ENCODE assay signal across 8 cellular contexts in genomic region chr5:53482717-53483638, GRCh38. TPM values are rescaled to one million over a fixed set of nuclear protein-coding genes. Genes with fewer than 3 reads are reported as not detected.
A peak's percentile ranks its signal among the peaks of the same experiment; 100 is the strongest.
DNase-seq lines count a peak whose midpoint lies in the region; ATAC-seq and TF ChIP-seq lines count a peak whose summit lies in the region.

No MANE protein-coding gene starts in this region.

- peaks cover 17 to 51% (median 27%) of the 10 kb centered on the region in 4 donors for H3K4me1 ChIP-seq in upper lobe of left lung

- no peaks in the 10 kb centered on the region for H3K9me3 ChIP-seq in upper lobe of left lung

- TF ChIP-seq EP300 in upper lobe of left lung (IDR thresholded peaks at IDR 0.05): no peak

- H3K27me3 Mint-ChIP-seq in effector memory CD8-positive, alpha-beta T cell: peaks cover 40 to 47% of the 10 kb centered on the region in 2 donors

- DNase-seq in stimulated activated CD4-positive, alpha-beta T cell treated with anti-CD3 and anti-CD28 coated beads, Interleukin-4, amount 100 ng/mL, for 1 hour: peak; percentile 11
- no peak for DNase-seq in stimulated activated CD4-positive, alpha-beta T cell treated with anti-CD3 and anti-CD28 coated beads, Interleukin-12 subunit alpha, Interleukin-12 subunit beta, amount 100 ng/mL, for 4 hours
- peak; percentile 12 for DNase-seq in SW480 (ENCODE audit: low spot score)
- DNase-seq in effector memory CD8-positive, alpha-beta T cell: no peak
- peak; percentile 11 for DNase-seq in medulla oblongata (ENCODE audit: extremely low spot score)
- DNase-seq in upper lobe of left lung: peak; percentile 29 to 64
- DNase-seq in effector CD8-positive, alpha-beta T cell (lab: John Stamatoyannopoulos, UW): no peak
- no peak for DNase-seq in cerebellar nuclear complex (lab: John Stamatoyannopoulos, UW)

- WGBS in upper lobe of left lung, 2 donors: 28 to 31% methylated on average over 32 to 35 of the region's 35 CpGs

- H3K4me3 ChIP-seq in upper lobe of left lung: peak overlapping the region; percentile 50 to 74 (median 67)

- peaks cover 12% of the 10 kb centered on the region for H3K36me3 Mint-ChIP-seq in effector memory CD8-positive, alpha-beta T cell (ENCODE audit: insufficient read depth)

- no peaks in the 10 kb centered on the region for H3K27me3 ChIP-seq in upper lobe of left lung

- ATAC-seq in effector memory CD8-positive, alpha-beta T cell (replicated peaks): peak; percentile 24
- ATAC-seq in upper lobe of left lung (ENCODE audit: low FRiP score in 2 of 2): peak; percentile 39 to 66

- peak overlapping the region; percentile 65 to 67 for H3K27ac Mint-ChIP-seq in effector memory CD8-positive, alpha-beta T cell

- peaks cover 28 to 45% of the 10 kb centered on the region in 2 donors for H3K4me1 Mint-ChIP-seq in effector memory CD8-positive, alpha-beta T cell (ENCODE audit: low read depth in 2 of 2)

- H3K4me3 Mint-ChIP-seq in effector memory CD8-positive, alpha-beta T cell: peak overlapping the region; percentile 84 to 91

- no peak for TF ChIP-seq CTCF in upper lobe of left lung (IDR thresholded peaks at IDR 0.05)

- peak overlapping the region in 1 of 4 donors; percentile 43 for H3K27ac ChIP-seq in upper lobe of left lung

- no peaks in the 10 kb centered on the region for H3K36me3 ChIP-seq in upper lobe of left lung

- H3K9me3 Mint-ChIP-seq in effector memory CD8-positive, alpha-beta T cell: no peaks in the 10 kb centered on the region

- TF ChIP-seq POLR2A in upper lobe of left lung (IDR thresholded peaks at IDR 0.05): no peak

RNA-seq across cellular contexts. Expression of gene FST, which starts 2.5 kb away (rescaled TPM):
- total RNA-seq in upper lobe of left lung: 1 to 10 TPM; 1.7 to 9.4 (median 3.8) TPM

Comparison
In these comparisons a context has a peak if more than half of its experiments do, and no peak if none do; other contexts are left out.
1. DNase-seq: peak in stimulated activated CD4-positive, alpha-beta T cell treated with anti-CD3 and anti-CD28 coated beads, Interleukin-4, amount 100 ng/mL, for 1 hour (single experiment), SW480 (single experiment), medulla oblongata (single experiment) and upper lobe of left lung (2 of 2); none in stimulated activated CD4-positive, alpha-beta T cell treated with anti-CD3 and anti-CD28 coated beads, Interleukin-12 subunit alpha, Interleukin-12 subunit beta, amount 100 ng/mL, for 4 hours (single experiment), effector memory CD8-positive, alpha-beta T cell (0 of 3), effector CD8-positive, alpha-beta T cell (single experiment) and cerebellar nuclear complex (0 of 2).